In genomic region chr1:54490361-54491248, GRCh38 we compare ENCODE assay signal across 12 cellular contexts. TPM values are rescaled to one million over a fixed set of nuclear protein-coding genes. Genes with fewer than 3 reads are reported as not detected.
A peak's percentile ranks its signal among the peaks of the same experiment; 100 is the strongest.
DNase-seq lines count a peak whose midpoint lies in the region; ATAC-seq lines count a peak whose summit lies in the region.
"Had no signal": no experiment of that assay in that cellular context is flagged by ENCODE, and none has a peak within 500 bp of the region (broad histone marks: within the 10 kb centered on the region; RNA-seq: fewer than 3 reads in every experiment).

No MANE protein-coding gene starts in this region.

- ATAC-seq in activated T-cell treated with anti-CD3 and anti-CD28 coated beads, Interleukin-2, amount 50 U/mL, for 4 hours, result no peak
- ATAC-seq in HG03354 (IDR thresholded peaks at IDR 0.05; ENCODE audit: poor library complexity, severe bottlenecking, unreplicated experiment) (no peak), HG02885 (IDR thresholded peaks at IDR 0.05; ENCODE audit: poor library complexity, unreplicated experiment) (no peak)

- no peaks in the 10 kb centered on the region for H3K9me3 Mint-ChIP-seq in activated T-cell treated with anti-CD3 and anti-CD28 coated beads, Interleukin-2, amount 50 U/mL, for 4 hours
- H3K9me3 Mint-ChIP-seq in activated T-cell treated with anti-CD3 and anti-CD28 coated beads, Interleukin-2, amount 50 U/mL, for 24 hours, result no peaks in the 10 kb centered on the region

- H3K9me3 ChIP-seq in iPS-18a (ENCODE audit: control insufficient read depth, low read depth, low read length) (no peaks in the 10 kb centered on the region), stomach smooth muscle (ENCODE audit: control insufficient read depth in 2 of 2, low read length in 2 of 2) (no peaks in the 10 kb centered on the region)
- H3K9me3 ChIP-seq: vagina had no signal

- H3K4me1 ChIP-seq in iPS-18a (ENCODE audit: control insufficient read depth, low read depth, low read length) (peaks cover 30% of the 10 kb centered on the region), stomach smooth muscle (ENCODE audit: control insufficient read depth, insufficient read depth, low read length) (peaks cover 39% of the 10 kb centered on the region)

- peak overlapping the region; percentile 42 for H3K4me3 Mint-ChIP-seq in activated T-cell treated with anti-CD3 and anti-CD28 coated beads, Interleukin-2, amount 50 U/mL, for 4 hours
- H3K4me3 Mint-ChIP-seq in activated T-cell treated with anti-CD3 and anti-CD28 coated beads, Interleukin-2, amount 50 U/mL, for 24 hours, result no peak overlapping the region

- peaks cover 8% of the 10 kb centered on the region for H3K27me3 Mint-ChIP-seq in activated T-cell treated with anti-CD3 and anti-CD28 coated beads, Interleukin-2, amount 50 U/mL, for 4 hours (ENCODE audit: low read depth)
- peaks cover 11% of the 10 kb centered on the region for H3K27me3 Mint-ChIP-seq in activated T-cell treated with anti-CD3 and anti-CD28 coated beads, Interleukin-2, amount 50 U/mL, for 24 hours

- no peaks in the 10 kb centered on the region for H3K36me3 ChIP-seq in iPS-18a (ENCODE audit: control insufficient read depth, low read depth, low read length)
- H3K36me3 ChIP-seq in stomach smooth muscle (ENCODE audit: control insufficient read depth in 2 of 2, insufficient read depth in 2 of 2, low read length in 2 of 2), result no peaks in the 10 kb centered on the region
- H3K36me3 ChIP-seq: vagina had no signal

- no peak overlapping the region for H3K27ac ChIP-seq in iPS-18a (ENCODE audit: low read length)
- peak overlapping the region; percentile 18 for H3K27ac ChIP-seq in stomach smooth muscle (ENCODE audit: low read length)
- H3K27ac ChIP-seq: C4-2B had no signal

- H3K9ac ChIP-seq in iPS-18a (ENCODE audit: low read length), result no peak overlapping the region
- H3K9ac ChIP-seq in stomach smooth muscle (ENCODE audit: low read length in 2 of 2), result no peak overlapping the region

- H3K36me3 Mint-ChIP-seq in activated T-cell treated with anti-CD3 and anti-CD28 coated beads, Interleukin-2, amount 50 U/mL, for 4 hours (ENCODE audit: insufficient read depth), result no peaks in the 10 kb centered on the region
- H3K36me3 Mint-ChIP-seq in activated T-cell treated with anti-CD3 and anti-CD28 coated beads, Interleukin-2, amount 50 U/mL, for 24 hours (ENCODE audit: low read depth), result no peaks in the 10 kb centered on the region

- H3K4me3 ChIP-seq in iPS-18a (ENCODE audit: low read length) (peak overlapping the region; percentile 11), stomach smooth muscle (ENCODE audit: low read length in 2 of 2) (peak overlapping the region in 1 of 2 donors; percentile 16)
- H3K4me3 ChIP-seq: vagina had no signal

- H3K27me3 ChIP-seq in iPS-18a (ENCODE audit: control insufficient read depth, insufficient read depth, low read length) (peaks cover 26% of the 10 kb centered on the region), stomach smooth muscle (ENCODE audit: control insufficient read depth in 1 of 2, insufficient read depth in 2 of 2, low read length in 2 of 2) (no peaks in the 10 kb centered on the region)
- H3K27me3 ChIP-seq: vagina had no signal

- H3K27ac Mint-ChIP-seq in activated T-cell treated with anti-CD3 and anti-CD28 coated beads, Interleukin-2, amount 50 U/mL, for 24 hours, result no peak overlapping the region

- DNase-seq in activated T-cell treated with anti-CD3 and anti-CD28 coated beads, Interleukin-2, amount 50 U/mL, for 4 hours, result no peak
- DNase-seq in activated T-cell treated with anti-CD3 and anti-CD28 coated beads, Interleukin-2, amount 50 U/mL, for 24 hours, result no peak
- peak; percentile 87 for DNase-seq in NCI-H69 (lab: John Stamatoyannopoulos, UW)
- no peak for DNase-seq in NCI-H1930 (lab: John Stamatoyannopoulos, UW)
- DNase-seq: activated gamma-delta T cell treated with Interleukin-2 at 50 U/mL for 16 hours, NCI-H187 treated with DMSO at 0.1 percent for 48 hours had no signal

- H3K4me1 Mint-ChIP-seq in activated T-cell treated with anti-CD3 and anti-CD28 coated beads, Interleukin-2, amount 50 U/mL, for 4 hours (ENCODE audit: low read depth), result peaks cover 27% of the 10 kb centered on the region
- H3K4me1 Mint-ChIP-seq in activated T-cell treated with anti-CD3 and anti-CD28 coated beads, Interleukin-2, amount 50 U/mL, for 24 hours (ENCODE audit: low read depth), result peaks cover 36% of the 10 kb centered on the region

RNA-seq across cellular contexts. Expression of gene ACOT11, which starts 57.4 kb away (rescaled TPM):
- under 1 TPM; 0.25 to 0.35 (median 0.34) TPM for total RNA-seq in activated T-cell treated with anti-CD3 and anti-CD28 coated beads, Interleukin-2, amount 50 U/mL, for 4 hours
